ENCODE assay signal across 11 cellular contexts in the genomic region with DNA sequence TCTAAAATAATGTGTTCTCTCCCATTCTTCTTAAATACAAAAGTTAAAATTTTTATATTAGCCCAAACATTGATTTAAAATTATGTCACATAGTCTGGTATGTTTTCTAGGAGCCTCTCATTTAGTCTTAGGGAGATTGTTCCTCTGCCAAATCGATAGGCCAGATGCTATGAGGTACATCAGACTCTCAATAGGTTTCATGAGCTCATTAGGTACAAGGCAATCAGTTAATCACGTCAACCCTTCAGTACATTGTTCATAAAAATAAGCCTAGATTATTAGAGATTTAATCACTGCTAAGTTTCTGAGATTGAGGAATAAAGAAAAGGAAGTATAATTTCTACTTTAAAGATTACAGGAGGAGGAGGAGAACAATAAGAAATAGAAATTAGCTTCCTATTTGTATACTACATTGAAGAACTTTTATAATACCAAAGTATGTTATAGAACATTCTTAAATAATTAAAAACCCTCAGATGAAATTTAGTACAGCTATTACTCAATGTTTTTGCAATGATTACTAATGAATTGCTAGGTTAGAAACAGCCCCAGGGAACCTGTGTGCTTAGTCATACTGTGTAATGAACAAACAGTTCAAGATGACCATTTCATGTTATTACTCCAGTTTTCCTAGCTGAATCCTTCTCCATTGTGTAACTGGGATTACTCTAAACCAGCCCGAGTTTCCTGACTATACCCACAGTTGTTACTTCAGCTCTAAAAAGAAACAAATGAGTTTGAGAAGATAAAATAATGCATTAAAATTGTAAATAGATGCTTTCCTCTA.
A peak's percentile ranks its signal among the peaks of the same experiment; 100 is the strongest.
DNase-seq lines count a peak whose midpoint lies in the region; ATAC-seq and TF ChIP-seq lines count a peak whose summit lies in the region.
"Had no signal": no experiment of that assay in that cellular context is flagged by ENCODE, and none has a peak within 500 bp of the region (broad histone marks: within the 10 kb centered on the region; RNA-seq: fewer than 3 reads in every experiment).

No MANE protein-coding gene starts in this region.

- peak overlapping the region in 1 of 2 donors; percentile 35 for H3K27ac ChIP-seq in left lung

- H3K27me3 ChIP-seq in left lung: no peaks in the 10 kb centered on the region

- no peak overlapping the region for H3K4me3 Mint-ChIP-seq in activated CD4-positive, alpha-beta T cell treated with anti-CD3 and anti-CD28 coated beads, Interleukin-2, amount 10 ng/mL, durations not matched to agents 24 days and 14 days

- no peaks in the 10 kb centered on the region for H3K9me3 ChIP-seq in left lung

- ATAC-seq in left lung (peak; percentile 96), HG03108 (IDR thresholded peaks at IDR 0.05; ENCODE audit: unreplicated experiment) (no peak)

- intact Hi-C loops in left lung (cut with DNase I): no loop called here
- intact Hi-C loops in activated CD4-positive, alpha-beta T cell treated with anti-CD3 and anti-CD28 coated beads, Interleukin-2, amount 10 ng/mL, durations not matched to agents 24 days and 14 days (cut with micrococcal nuclease): no loop called here

- POLR2A ChIA-PET in HEK293T (lab: Yijun Ruan, JAX): no interaction called here

- no peaks in the 10 kb centered on the region for H3K9me3 Mint-ChIP-seq in activated CD4-positive, alpha-beta T cell treated with anti-CD3 and anti-CD28 coated beads, Interleukin-2, amount 10 ng/mL, durations not matched to agents 24 days and 14 days

- no peaks in the 10 kb centered on the region for H3K36me3 ChIP-seq in left lung

- H3K4me1 Mint-ChIP-seq in activated CD4-positive, alpha-beta T cell treated with anti-CD3 and anti-CD28 coated beads, Interleukin-2, amount 10 ng/mL, durations not matched to agents 24 days and 14 days: no peaks in the 10 kb centered on the region

- peak; percentile 34 for DNase-seq in AG08396 (ENCODE audit: low spot score)
- peak; percentile 67 for DNase-seq in HT1080 (ENCODE audit: low read depth)
- peak; percentile 91 for DNase-seq in choroid plexus epithelial cell (ENCODE audit: low read depth)
- no peak for DNase-seq in left lung
- DNase-seq in activated CD4-positive, alpha-beta T cell treated with anti-CD3 and anti-CD28 coated beads, Interleukin-2, amount 10 ng/mL, durations not matched to agents 24 days and 14 days: no peak
- no peak for DNase-seq in CD1c-positive myeloid dendritic cell (ENCODE audit: extremely low spot score)
- DNase-seq in HEK293T (ENCODE audit: extremely low spot score): no peak
- DNase-seq: DMS 273 treated with DMSO at 0.1 percent for 48 hours, NCI-H510A treated with DMSO at 0.1 percent for 48 hours had no signal

- no peak overlapping the region for H3K4me3 ChIP-seq in choroid plexus epithelial cell (ENCODE audit: low read depth, low read length)
- H3K4me3 ChIP-seq in left lung: no peak overlapping the region

- peaks cover 0 to 8% of the 10 kb centered on the region in 2 donors for H3K4me1 ChIP-seq in left lung

- no peaks in the 10 kb centered on the region for H3K36me3 Mint-ChIP-seq in activated CD4-positive, alpha-beta T cell treated with anti-CD3 and anti-CD28 coated beads, Interleukin-2, amount 10 ng/mL, durations not matched to agents 24 days and 14 days (ENCODE audit: low read depth)

- CTCF ChIA-PET in HEK293T (lab: Yijun Ruan, JAX): no interaction called here

- no peaks in the 10 kb centered on the region for H3K27me3 Mint-ChIP-seq in activated CD4-positive, alpha-beta T cell treated with anti-CD3 and anti-CD28 coated beads, Interleukin-2, amount 10 ng/mL, durations not matched to agents 24 days and 14 days

- TF ChIP-seq CTCF in choroid plexus epithelial cell (conservative IDR thresholded peaks at IDR 0.05; ENCODE audit: low read depth, low read length) (no peak), left lung (IDR thresholded peaks at IDR 0.05) (no peak)

- H3K27ac Mint-ChIP-seq in activated CD4-positive, alpha-beta T cell treated with anti-CD3 and anti-CD28 coated beads, Interleukin-2, amount 10 ng/mL, durations not matched to agents 24 days and 14 days: no peak overlapping the region
- H3K27ac Mint-ChIP-seq: activated T-helper 2 cell treated with anti-CD3 and anti-CD28 coated beads, Interferon-gamma antibody, Interleukin-2, Interleukin-4, amounts not matched to agents 10 μg/mL and 5 μg/mL and 100 μg/mL, durations not matched to agents 14 hours and 24 hours and 36 hours had no signal

TF ChIP-seq in HEK293T, 16 proteins besides CTCF, POLR2A, EP300 and RAD21:
- TF ChIP-seq SUZ12 (IDR thresholded peaks at IDR 0.05) (no peak), SP1 (IDR thresholded peaks at IDR 0.05) (no peak), BHLHE40 (IDR thresholded peaks at IDR 0.05; ENCODE audit: borderline replicate concordance) (no peak), ARNT (IDR thresholded peaks at IDR 0.05) (no peak), NFRKB (IDR thresholded peaks at IDR 0.05) (no peak), TARDBP (IDR thresholded peaks at IDR 0.05) (no peak), FOXA1 (IDR thresholded peaks at IDR 0.05) (no peak), HDGF (IDR thresholded peaks at IDR 0.05; ENCODE audit: borderline replicate concordance) (no peak), FOXM1 (IDR thresholded peaks at IDR 0.05; ENCODE audit: borderline replicate concordance) (no peak), FOXK2 (IDR thresholded peaks at IDR 0.05) (no peak), ZNF384 (IDR thresholded peaks at IDR 0.05) (no peak), LEF1 (IDR thresholded peaks at IDR 0.05; ENCODE audit: borderline replicate concordance) (no peak)

Comparison
In these comparisons a context has a peak if more than half of its experiments do, and no peak if none do; other contexts are left out.
1. DNase-seq: peak in AG08396 (single experiment), HT1080 (single experiment) and choroid plexus epithelial cell (single experiment); none in left lung (0 of 2), activated CD4-positive, alpha-beta T cell treated with anti-CD3 and anti-CD28 coated beads, Interleukin-2, amount 10 ng/mL, durations not matched to agents 24 days and 14 days (single experiment), CD1c-positive myeloid dendritic cell (single experiment) and HEK293T (single experiment).